Comparison of ENCODE assay signal across 8 cellular contexts in genomic region chr11:111878766-111879636, GRCh38. TPM values are rescaled to one million over a fixed set of nuclear protein-coding genes. Genes with fewer than 3 reads are reported as not detected.
DNase-seq lines count a peak whose midpoint lies in the region; ATAC-seq and TF ChIP-seq lines count a peak whose summit lies in the region.

TSS of gene CFAP68 (plus strand) at chr11:111879541. CDS start at chr11:111879561, 20 bp downstream.
TSS of gene FDXACB1 (minus strand) at chr11:111879165. CDS start at chr11:111879132, 33 bp downstream.

- DNase-seq in GM12865 (ENCODE audit: low read depth) (peak; percentile 97), NCI-H1105 (lab: John Stamatoyannopoulos, UW) (peak; percentile 99), SKM-1 treated with dmso at 0.1 percent for 144 hours (lab: John Stamatoyannopoulos, UW; ENCODE audit: unreplicated experiment) (peak; percentile 96), Right ventricle myocardium inferior (ENCODE audit: missing footprints) (peak; percentile 98), ovary (peak; percentile 96 to 97 (median 97)), tibial artery (peak; percentile 98)
- DNase-seq in activated naive CD8-positive, alpha-beta T cell treated with anti-CD3 and anti-CD28 coated beads, Interleukin-2, amount 10 ng/mL, durations not matched to agents 7 days and 5 days, result peak; percentile 93

- H3K9me3 ChIP-seq in ovary, result no peaks in the 10 kb centered on the region
- no peaks in the 10 kb centered on the region for H3K9me3 ChIP-seq in tibial artery

- intact Hi-C loops in Right ventricle myocardium inferior (cut with DNase I) (loop anchor here (1.0 to 2.0 kb wide), 5 partner anchors 33 to 208 kb away; partner anchors contain the start of genes DLAT, HSPB2, SDHD and TIMM8B), ovary (cut with DNase I) (loop anchor here in 3 of 4 donors (2.0 to 10.0 kb wide), 6 partner anchors 33 to 206 kb away; partner anchors contain the start of genes CRYAB (in 2 of the 3), HSPB2 (in 2 of the 3), SDHD (in 1 of the 3) and TIMM8B (in 1 of the 3)), tibial artery (cut with DNase I; ENCODE audit: low total_unique reads) (loop anchor here (5.0 kb wide), 2 partner anchors 48 to 103 kb away; no protein-coding TSS in a partner anchor)

- 0% methylated on average over 58 of the region's 58 CpGs for WGBS in ovary, 3 donors

- POLR2A ChIA-PET in activated naive CD8-positive, alpha-beta T cell treated with anti-CD3 and anti-CD28 coated beads, Interleukin-2, amount 10 ng/mL, durations not matched to agents 7 days and 5 days (lab: Charles Lee), result interaction anchor here (1.0 to 2.7 kb wide), 3 partner anchors 8 to 57 kb away, joined by 3 to 8 read pairs (median 8); partner anchors contain the start of gene ALG9

- H3K27ac Mint-ChIP-seq in activated naive CD8-positive, alpha-beta T cell treated with anti-CD3 and anti-CD28 coated beads, Interleukin-2, amount 10 ng/mL, durations not matched to agents 7 days and 5 days, result peak within 1 kb of the TSS; percentile 100

- no peaks in the 10 kb centered on the region for H3K27me3 Mint-ChIP-seq in activated naive CD8-positive, alpha-beta T cell treated with anti-CD3 and anti-CD28 coated beads, Interleukin-2, amount 10 ng/mL, durations not matched to agents 7 days and 5 days

- peaks cover 14% of the 10 kb centered on the region for H3K4me1 Mint-ChIP-seq in activated naive CD8-positive, alpha-beta T cell treated with anti-CD3 and anti-CD28 coated beads, Interleukin-2, amount 10 ng/mL, durations not matched to agents 7 days and 5 days

- H3K36me3 Mint-ChIP-seq in activated naive CD8-positive, alpha-beta T cell treated with anti-CD3 and anti-CD28 coated beads, Interleukin-2, amount 10 ng/mL, durations not matched to agents 7 days and 5 days, result peaks cover 3% of the 10 kb centered on the region

- no peaks in the 10 kb centered on the region for H3K27me3 ChIP-seq in ovary
- H3K27me3 ChIP-seq in tibial artery, result no peaks in the 10 kb centered on the region

- H3K27ac ChIP-seq in ovary (peak within 1 kb of the TSS; percentile 65 to 95), tibial artery (peak within 1 kb of the TSS; percentile 92 to 94)

- H3K36me3 ChIP-seq in ovary, result no peaks in the 10 kb centered on the region
- H3K36me3 ChIP-seq in tibial artery, result peaks cover 0 to 2% (median 0%) of the 10 kb centered on the region in 3 donors

- ATAC-seq in HG02642 (IDR thresholded peaks at IDR 0.05; ENCODE audit: poor library complexity, unreplicated experiment), result peak; percentile 94
- ATAC-seq in activated naive CD8-positive, alpha-beta T cell treated with anti-CD3 and anti-CD28 coated beads, Interleukin-2, amount 10 ng/mL, durations not matched to agents 7 days and 5 days (ENCODE audit: low read depth), result peak; percentile 94
- ATAC-seq in Right ventricle myocardium inferior, result peak; percentile 95

- peak; percentile 88 for TF ChIP-seq POLR2A in ovary (IDR thresholded peaks at IDR 0.05)

- no peaks in the 10 kb centered on the region for H3K9me3 Mint-ChIP-seq in activated naive CD8-positive, alpha-beta T cell treated with anti-CD3 and anti-CD28 coated beads, Interleukin-2, amount 10 ng/mL, durations not matched to agents 7 days and 5 days

- H3K4me3 Mint-ChIP-seq in activated naive CD8-positive, alpha-beta T cell treated with anti-CD3 and anti-CD28 coated beads, Interleukin-2, amount 10 ng/mL, durations not matched to agents 7 days and 5 days, result peak within 1 kb of the TSS; percentile 97

- TF ChIP-seq CTCF in GM12865 (IDR thresholded peaks at IDR 0.05; ENCODE audit: insufficient read depth, low read depth, low read length, missing control alignments) (peak; percentile 98), ovary (IDR thresholded peaks at IDR 0.05) (peak; percentile 79 to 99 (median 99)), tibial artery (IDR thresholded peaks at IDR 0.05) (peak; percentile 96 to 98)

- H3K4me1 ChIP-seq in ovary (ENCODE audit: insufficient read depth) (peaks cover 7% of the 10 kb centered on the region), tibial artery (peaks cover 0 to 14% (median 9%) of the 10 kb centered on the region in 4 donors)

- peak; percentile 67 for TF ChIP-seq EP300 in ovary (IDR thresholded peaks at IDR 0.05)

- H3K4me3 ChIP-seq in GM12865 (ENCODE audit: low read depth, low read length) (peak within 1 kb of the TSS; percentile 77), ovary (peak within 1 kb of the TSS; percentile 58), tibial artery (peak within 1 kb of the TSS; percentile 59 to 77)

RNA-seq across cellular contexts. Expression of gene CFAP68, which starts in this region (rescaled TPM):
- total RNA-seq in activated naive CD8-positive, alpha-beta T cell treated with anti-CD3 and anti-CD28 coated beads, Interleukin-2, amount 10 ng/mL, durations not matched to agents 7 days and 5 days, result 10 to 100 TPM; 20.4 to 22.9 TPM
- total RNA-seq in Right ventricle myocardium inferior (27.2 TPM), ovary (10 to 100 TPM; 11.6 to 40.9 (median 21.4) TPM)
- polyA plus RNA-seq in ovary, result 10 to 100 TPM; 28.6 to 70.1 TPM

RNA-seq across cellular contexts. Expression of gene FDXACB1, which starts in this region (rescaled TPM):
- 1 to 10 TPM; 3.4 to 3.5 TPM for total RNA-seq in activated naive CD8-positive, alpha-beta T cell treated with anti-CD3 and anti-CD28 coated beads, Interleukin-2, amount 10 ng/mL, durations not matched to agents 7 days and 5 days
- total RNA-seq in Right ventricle myocardium inferior (1.2 TPM), ovary (1 to 10 TPM; 1.3 to 2.9 (median 1.8) TPM)
- polyA plus RNA-seq in ovary, result 1 to 10 TPM; 1.4 to 2.8 TPM

Comparison
In these comparisons a context has a peak if more than half of its experiments do, and no peak if none do; other contexts are left out.
1. Peak in every context shown above with its lines: DNase-seq, ATAC-seq, H3K4me3 ChIP-seq and H3K27ac ChIP-seq.